25 cellular contexts compared by ENCODE assay signal in genomic region chr12:32254260-32254659, GRCh38.
"Had no signal": no experiment of that assay in that cellular context is flagged by ENCODE, and none has a peak within 500 bp of the region (broad histone marks: within the 10 kb centered on the region; RNA-seq: fewer than 3 reads in every experiment).

No MANE protein-coding gene starts in this region.

- H3K4me3 ChIP-seq: lung, mucosa of descending colon, neural progenitor cell, right atrium auricular region, skin epidermis, spleen, thoracic aorta, tibial nerve, upper lobe of left lung had no signal

- H2AFZ ChIP-seq: neural progenitor cell, parathyroid adenoma had no signal

- H3K27ac ChIP-seq: neural progenitor cell, parathyroid adenoma, right atrium auricular region, skin epidermis, spleen, thoracic aorta, tibial nerve, upper lobe of left lung had no signal

- H3K4me1 ChIP-seq: right atrium auricular region, tibial nerve, upper lobe of left lung had no signal

- H3K27me3 Mint-ChIP-seq: effector memory CD8-positive, alpha-beta T cell; naive thymus-derived CD4-positive, alpha-beta T cell; progenitor cell of endocrine pancreas; stimulated activated naive B cell treated with anti-CD40 and anti-IgM and Interleukin-4, amounts not matched to agents 10 μg/mL and 1 μg/mL and 100 μg/mL, for 72 hours; stimulated activated naive CD8-positive, alpha-beta T cell treated with anti-CD3 and anti-CD28 coated beads, Interleukin-15, Interleukin-2, amounts not matched to agents 100 ng/mL and 50 ng/mL, for 24 hours had no signal

- H3K9ac ChIP-seq: neural progenitor cell, parathyroid adenoma had no signal

- H3K4me1 Mint-ChIP-seq: nephron had no signal

- H3K27me3 ChIP-seq: neural progenitor cell, right atrium auricular region, spleen, tibial nerve, upper lobe of left lung had no signal

- FAIRE-seq: endometrium, frontal cortex, kidney had no signal

- H3K9me3 ChIP-seq: mucosa of descending colon, thoracic aorta, tibial nerve, upper lobe of left lung had no signal

- ATAC-seq: effector memory CD8-positive, alpha-beta T cell; left lobe of liver; mucosa of descending colon; naive thymus-derived CD4-positive, alpha-beta T cell; stimulated activated naive B cell treated with anti-CD40 and anti-IgM and Interleukin-4, amounts not matched to agents 10 μg/mL and 1 μg/mL and 100 μg/mL, for 72 hours had no signal

- H3K4me2 ChIP-seq: neural progenitor cell had no signal

- H3K36me3 ChIP-seq: right atrium auricular region, spleen, thoracic aorta, upper lobe of left lung had no signal

- H3K4me3 Mint-ChIP-seq: effector memory CD8-positive, alpha-beta T cell; mesothelial cell of epicardium; naive thymus-derived CD4-positive, alpha-beta T cell; nephron; neural progenitor cell; stimulated activated naive B cell treated with anti-CD40 and anti-IgM and Interleukin-4, amounts not matched to agents 10 μg/mL and 1 μg/mL and 100 μg/mL, for 72 hours; stimulated activated naive CD8-positive, alpha-beta T cell treated with anti-CD3 and anti-CD28 coated beads, Interleukin-15, Interleukin-2, amounts not matched to agents 100 ng/mL and 50 ng/mL, for 24 hours had no signal

- H3K27ac Mint-ChIP-seq: mesothelial cell of epicardium; nephron; neural progenitor cell; progenitor cell of endocrine pancreas; stimulated activated naive B cell treated with anti-CD40 and anti-IgM and Interleukin-4, amounts not matched to agents 10 μg/mL and 1 μg/mL and 100 μg/mL, for 72 hours; stimulated activated naive CD8-positive, alpha-beta T cell treated with anti-CD3 and anti-CD28 coated beads, Interleukin-15, Interleukin-2, amounts not matched to agents 100 ng/mL and 50 ng/mL, for 24 hours had no signal

- DNase-seq: cortex of kidney; effector memory CD8-positive, alpha-beta T cell; head of caudate nucleus; kidney; mesenchymal stem cell; mucosa of descending colon; naive thymus-derived CD4-positive, alpha-beta T cell; spleen; stimulated activated CD4-positive, alpha-beta T cell treated with anti-CD3 and anti-CD28 coated beads, Interleukin-4, amount 100 ng/mL, for 4 hours; stimulated activated naive B cell treated with anti-CD40 and anti-IgM and Interleukin-4, amounts not matched to agents 10 μg/mL and 1 μg/mL and 100 μg/mL, for 72 hours; upper lobe of left lung had no signal

- H3K9me3 Mint-ChIP-seq: effector memory CD8-positive, alpha-beta T cell; nephron had no signal

- H3K79me2 ChIP-seq: parathyroid adenoma had no signal
